In genomic region chr5:109704255-109704952, GRCh38 we compare ENCODE assay signal across 17 cellular contexts. TPM values are rescaled to one million over a fixed set of nuclear protein-coding genes. Genes with fewer than 3 reads are reported as not detected.
DNase-seq lines count a peak whose midpoint lies in the region; ATAC-seq and TF ChIP-seq lines count a peak whose summit lies in the region.
"Had no signal": no experiment of that assay in that cellular context is flagged by ENCODE, and none has a peak within 500 bp of the region (broad histone marks: within the 10 kb centered on the region; RNA-seq: fewer than 3 reads in every experiment).

No MANE protein-coding gene starts in this region.

- no peak for TF ChIP-seq POLR2A in adrenal gland (IDR thresholded peaks at IDR 0.05)
- no peak for TF ChIP-seq POLR2A in esophagus muscularis mucosa (IDR thresholded peaks at IDR 0.05; ENCODE audit: low read depth)

- H3K36me3 ChIP-seq in adrenal gland (replicated peaks in 1 of 2): no peaks in the 10 kb centered on the region
- H3K36me3 ChIP-seq in esophagus muscularis mucosa: no peaks in the 10 kb centered on the region
- H3K36me3 ChIP-seq in psoas muscle (ENCODE audit: insufficient read depth in 1 of 2, low read depth in 1 of 2): no peaks in the 10 kb centered on the region
- no peaks in the 10 kb centered on the region for H3K36me3 ChIP-seq in hepatocyte (replicated peaks; ENCODE audit: insufficient read depth, low read depth)
- H3K36me3 ChIP-seq: HAP-1 had no signal

- no peak overlapping the region for H2AFZ ChIP-seq in hepatocyte
- H2AFZ ChIP-seq: PC-9 had no signal

- DNase-seq in AG10803 (ENCODE audit: low read depth): peak; percentile 41
- peak in 1 of 7 donors; percentile 14 for DNase-seq in adrenal gland
- no peak for DNase-seq in esophagus muscularis mucosa (ENCODE audit: extremely low spot score)
- no peak for DNase-seq in psoas muscle
- no peak for DNase-seq in hepatocyte (ENCODE audit: low spot score)
- no peak for DNase-seq in stimulated activated CD4-positive, alpha-beta T cell treated with anti-CD3 and anti-CD28 coated beads, Interleukin-1b, Interleukin-23, amount 100 ng/mL, for 48 hours
- no peak for DNase-seq in central memory CD4-positive, alpha-beta T cell
- DNase-seq: DMS53, NCI-H1417 treated with DMSO at 0.1 percent for 48 hours, NCI-H1930, NCI-H2171, NCI-H446, PC-9 had no signal

- peaks cover 34% of the 10 kb centered on the region for H4K20me1 ChIP-seq in hepatocyte (ENCODE audit: insufficient read depth, poor library complexity, severe bottlenecking)

- peaks cover 98% of the 10 kb centered on the region for H3K79me2 ChIP-seq in hepatocyte

- intact Hi-C loops in adrenal gland (cut with DNase I): no loop called here
- intact Hi-C loops in esophagus muscularis mucosa (cut with DNase I): no loop called here
- intact Hi-C loops in psoas muscle (cut with DNase I): no loop called here

- no peak for TF ChIP-seq EP300 in esophagus muscularis mucosa (IDR thresholded peaks at IDR 0.05)

- ATAC-seq in psoas muscle (peak; percentile 56 to 83 (median 70)), HG03159 (IDR thresholded peaks at IDR 0.05; ENCODE audit: unreplicated experiment) (no peak)
- ATAC-seq: A549 had no signal

- H3K4me3 ChIP-seq in AG10803 (ENCODE audit: low read length) (no peak overlapping the region), adrenal gland (no peak overlapping the region), esophagus muscularis mucosa (no peak overlapping the region), psoas muscle (peak overlapping the region; percentile 25), hepatocyte (no peak overlapping the region)
- H3K4me3 ChIP-seq: A549, HAP-1, PC-9 had no signal

- WGBS in adrenal gland, 4 donors: 75 to 79% (median 77%) methylated on average over 10 of the region's 10 CpGs
- WGBS in esophagus muscularis mucosa: 56% methylated on average over 10 of the region's 10 CpGs
- 33 to 46% (median 38%) methylated on average over 10 of the region's 10 CpGs for WGBS in psoas muscle, 3 donors
- WGBS in hepatocyte (ENCODE audit: low lambda C conversion rate, missing lambda C conversion rate): 87% methylated on average over 10 of the region's 10 CpGs

- no peak overlapping the region for H3K4me2 ChIP-seq in hepatocyte
- H3K4me2 ChIP-seq: A549, PC-9 had no signal

- H3K27me3 ChIP-seq in adrenal gland (no peaks in the 10 kb centered on the region), esophagus muscularis mucosa (no peaks in the 10 kb centered on the region), psoas muscle (ENCODE audit: insufficient read depth in 3 of 3, low read length in 2 of 3) (no peaks in the 10 kb centered on the region), hepatocyte (no peaks in the 10 kb centered on the region)

- H3K9me2 ChIP-seq in hepatocyte (replicated peaks; ENCODE audit: insufficient read depth): no peaks in the 10 kb centered on the region

- H3K4me1 ChIP-seq in adrenal gland (replicated peaks in 1 of 2): peaks cover 27 to 48% of the 10 kb centered on the region in 2 donors
- H3K4me1 ChIP-seq in esophagus muscularis mucosa: peaks cover 14 to 31% (median 29%) of the 10 kb centered on the region in 4 donors
- H3K4me1 ChIP-seq in psoas muscle: peaks cover 55% of the 10 kb centered on the region
- peaks cover 22% of the 10 kb centered on the region for H3K4me1 ChIP-seq in hepatocyte (ENCODE audit: insufficient read depth)
- H3K4me1 ChIP-seq: A549, HAP-1 had no signal

- peak overlapping the region in 4 of 5 donors; percentile 13 to 43 (median 28) for H3K27ac ChIP-seq in adrenal gland
- H3K27ac ChIP-seq in esophagus muscularis mucosa (replicated peaks in 1 of 4): peak overlapping the region; percentile 5 to 54 (median 42)
- H3K27ac ChIP-seq in psoas muscle: peak overlapping the region; percentile 80
- no peak overlapping the region for H3K27ac ChIP-seq in hepatocyte
- H3K27ac ChIP-seq: A549, C4-2B, PC-9 had no signal

- TF ChIP-seq CTCF in AG10803 (conservative IDR thresholded peaks at IDR 0.05; ENCODE audit: low read length) (no peak), adrenal gland (IDR thresholded peaks at IDR 0.05) (no peak), esophagus muscularis mucosa (IDR thresholded peaks at IDR 0.05) (no peak), psoas muscle (IDR thresholded peaks at IDR 0.05) (no peak), hepatocyte (IDR thresholded peaks at IDR 0.05; ENCODE audit: poor library complexity) (no peak)

- H3K9me3 ChIP-seq in adrenal gland (replicated peaks in 1 of 3): no peaks in the 10 kb centered on the region
- no peaks in the 10 kb centered on the region for H3K9me3 ChIP-seq in esophagus muscularis mucosa
- H3K9me3 ChIP-seq in psoas muscle: no peaks in the 10 kb centered on the region
- H3K9me3 ChIP-seq in hepatocyte (ENCODE audit: low read depth): no peaks in the 10 kb centered on the region
- H3K9me3 ChIP-seq: A549, HAP-1 had no signal

RNA-seq across cellular contexts. Expression of gene MAN2A1, which starts 14.7 kb away (rescaled TPM):
- 100 to 1,000 TPM in 2 of 8 donors, 10 to 100 TPM in 6; 56.4 to 122 (median 88.6) TPM for total RNA-seq in adrenal gland
- polyA plus RNA-seq in adrenal gland: 10 to 100 TPM; 11.7 to 51.0 (median 14.2) TPM
- total RNA-seq in esophagus muscularis mucosa: 10 to 100 TPM; 22.3 to 29.5 (median 27.4) TPM
- 10 to 100 TPM; 12.8 to 18.3 (median 15.7) TPM for total RNA-seq in psoas muscle
- 10 to 100 TPM in 1 of 3 donors, 1 to 10 TPM in 2; 4.2 to 10.3 (median 7.1) TPM for polyA plus RNA-seq in psoas muscle
- total RNA-seq in hepatocyte: 140 and 150 TPM in 2 replicates
- 29.8 and 31.5 TPM in 2 replicates for polyA plus RNA-seq in hepatocyte
